16 cellular contexts compared by ENCODE assay signal in the genomic region with DNA sequence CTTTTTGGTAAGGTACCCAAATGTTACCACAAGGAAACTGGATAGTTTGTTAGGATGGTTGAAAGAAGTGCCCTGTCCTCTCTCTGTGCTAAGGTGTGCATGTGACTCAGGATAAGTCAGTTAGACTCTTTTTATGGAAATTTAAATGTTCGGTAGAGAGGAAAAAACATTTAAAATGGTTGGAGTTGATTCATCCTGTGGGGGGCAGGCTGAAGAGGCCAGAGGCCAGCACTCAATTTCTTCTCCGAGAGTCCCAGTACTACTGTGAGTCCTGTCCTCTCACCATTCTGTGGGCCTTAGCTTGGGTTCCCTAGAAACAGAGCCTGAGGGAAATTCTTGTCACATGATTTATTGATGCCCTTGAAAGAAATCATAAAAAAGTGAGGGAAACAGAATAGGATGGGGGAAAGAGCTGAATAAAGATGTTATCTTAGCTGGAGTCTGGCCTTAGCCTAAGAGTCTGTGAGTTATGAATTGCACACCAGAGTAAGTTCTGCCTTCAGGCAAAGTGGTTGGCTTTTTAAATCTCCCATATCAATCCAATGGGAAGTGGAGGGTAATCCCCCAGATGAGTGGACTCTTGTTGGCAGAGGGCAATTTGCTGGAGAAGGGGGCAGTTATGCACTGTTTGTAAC.
A peak's percentile ranks its signal among the peaks of the same experiment; 100 is the strongest.
DNase-seq lines count a peak whose midpoint lies in the region; ATAC-seq and TF ChIP-seq lines count a peak whose summit lies in the region.
"Had no signal": no experiment of that assay in that cellular context is flagged by ENCODE, and none has a peak within 500 bp of the region (broad histone marks: within the 10 kb centered on the region; RNA-seq: fewer than 3 reads in every experiment).

No MANE protein-coding gene starts in this region.

- H3K36me3 ChIP-seq in BJ (ENCODE audit: control insufficient read depth, insufficient read depth, low read length) = no peaks in the 10 kb centered on the region
- H3K36me3 ChIP-seq in MG63 = no peaks in the 10 kb centered on the region
- no peaks in the 10 kb centered on the region for H3K36me3 ChIP-seq in brain microvascular endothelial cell (replicated peaks)
- H3K36me3 ChIP-seq: colonic mucosa, esophagus muscularis mucosa, transverse colon had no signal

- no peak for ATAC-seq in HG03520 (IDR thresholded peaks at IDR 0.05; ENCODE audit: unreplicated experiment)
- ATAC-seq: GM23338, WTC11 had no signal

- H3K27me3 Mint-ChIP-seq in mesothelial cell of epicardium (ENCODE audit: low read depth) = no peaks in the 10 kb centered on the region
- H3K27me3 Mint-ChIP-seq in activated T-helper 2 cell treated with anti-CD3 and anti-CD28 coated beads, Interferon-gamma antibody, Interleukin-2, Interleukin-4, amounts not matched to agents 10 μg/mL and 5 μg/mL and 100 μg/mL, durations not matched to agents 14 hours and 24 hours and 36 hours (ENCODE audit: low read depth) = no peaks in the 10 kb centered on the region

- H3K9me3 Mint-ChIP-seq in mesothelial cell of epicardium = peaks cover 4% of the 10 kb centered on the region
- H3K9me3 Mint-ChIP-seq in activated T-helper 2 cell treated with anti-CD3 and anti-CD28 coated beads, Interferon-gamma antibody, Interleukin-2, Interleukin-4, amounts not matched to agents 10 μg/mL and 5 μg/mL and 100 μg/mL, durations not matched to agents 14 hours and 24 hours and 36 hours = peaks cover 5% of the 10 kb centered on the region
- H3K9me3 Mint-ChIP-seq: GM23338 had no signal

- TF ChIP-seq CTCF in BJ (IDR thresholded peaks at IDR 0.05; ENCODE audit: insufficient read depth, low read depth, low read length) = peak; percentile 19; the same call in 1 of the 2 replicates
- TF ChIP-seq CTCF in brain microvascular endothelial cell (IDR thresholded peaks at IDR 0.05; ENCODE audit: low read depth, low read length, missing control alignments) = no peak
- no peak for TF ChIP-seq CTCF in mesothelial cell of epicardium (IDR thresholded peaks at IDR 0.05; ENCODE audit: unreplicated experiment)

- DNase-seq in BJ (ENCODE audit: low read depth) (peak; percentile 96), MG63 (peak; percentile 35), brain microvascular endothelial cell (no peak), mesothelial cell of epicardium (ENCODE audit: low spot score in 2 of 2, unreplicated experiment in 2 of 2) (no peak), MV-4-11 (lab: John Stamatoyannopoulos, UW) (no peak), occipital lobe (lab: John Stamatoyannopoulos, UW) (no peak)
- DNase-seq in activated T-helper 2 cell treated with anti-CD3 and anti-CD28 coated beads, Interferon-gamma antibody, Interleukin-2, Interleukin-4, amounts not matched to agents 10 μg/mL and 5 μg/mL and 100 μg/mL, durations not matched to agents 14 hours and 24 hours and 36 hours (ENCODE audit: low spot score) = no peak
- DNase-seq: colonic mucosa; NCI-H2081 treated with DMSO at 0.1 percent for 48 hours; stimulated activated CD4-positive, alpha-beta T cell treated with anti-CD3 and anti-CD28 coated beads, Interleukin-15, amount 100 ng/mL, for 24 hours; transverse colon had no signal

- intact Hi-C loops in activated T-helper 2 cell treated with anti-CD3 and anti-CD28 coated beads, Interferon-gamma antibody, Interleukin-2, Interleukin-4, amounts not matched to agents 10 μg/mL and 5 μg/mL and 100 μg/mL, durations not matched to agents 14 hours and 24 hours and 36 hours (cut with micrococcal nuclease) = no loop called here

- H3K36me3 Mint-ChIP-seq in mesothelial cell of epicardium = no peaks in the 10 kb centered on the region
- H3K36me3 Mint-ChIP-seq in activated T-helper 2 cell treated with anti-CD3 and anti-CD28 coated beads, Interferon-gamma antibody, Interleukin-2, Interleukin-4, amounts not matched to agents 10 μg/mL and 5 μg/mL and 100 μg/mL, durations not matched to agents 14 hours and 24 hours and 36 hours (ENCODE audit: low read depth) = no peaks in the 10 kb centered on the region
- H3K36me3 Mint-ChIP-seq: WTC11 had no signal

- H3K9me3 ChIP-seq in MG63 = no peaks in the 10 kb centered on the region
- H3K9me3 ChIP-seq: colonic mucosa, esophagus muscularis mucosa, transverse colon had no signal

- H3K4me3 ChIP-seq in BJ (ENCODE audit: low read depth, low read length) (no peak overlapping the region), MG63 (no peak overlapping the region), brain microvascular endothelial cell (ENCODE audit: low read depth, low read length) (no peak overlapping the region)
- H3K4me3 ChIP-seq: colonic mucosa, esophagus muscularis mucosa, GM23338, transverse colon had no signal

- POLR2A ChIA-PET in BJ (lab: Charles Lee) = interaction anchor here (0.8 to 1.5 kb wide), 2 partner anchors 7 to 60 kb away, joined by 3 read pairs; no protein-coding TSS in a partner anchor

- peak overlapping the region; percentile 81 for H3K27ac ChIP-seq in brain microvascular endothelial cell
- H3K27ac ChIP-seq: colonic mucosa, esophagus muscularis mucosa, transverse colon had no signal

- H3K4me3 Mint-ChIP-seq in mesothelial cell of epicardium = no peak overlapping the region
- no peak overlapping the region for H3K4me3 Mint-ChIP-seq in activated T-helper 2 cell treated with anti-CD3 and anti-CD28 coated beads, Interferon-gamma antibody, Interleukin-2, Interleukin-4, amounts not matched to agents 10 μg/mL and 5 μg/mL and 100 μg/mL, durations not matched to agents 14 hours and 24 hours and 36 hours (ENCODE audit: low read depth)
- H3K4me3 Mint-ChIP-seq: activated naive CD8-positive, alpha-beta T cell; GM23338; WTC11 had no signal

- in situ Hi-C loops in brain microvascular endothelial cell (cut with HindIII; ENCODE audit: low pct_ligation_motif_present, low sequenced_read_pairs) = no loop called here

- H3K27me3 ChIP-seq in BJ (ENCODE audit: control insufficient read depth, insufficient read depth, low read length) (no peaks in the 10 kb centered on the region), MG63 (no peaks in the 10 kb centered on the region), brain microvascular endothelial cell (replicated peaks) (no peaks in the 10 kb centered on the region)
- H3K27me3 ChIP-seq: colonic mucosa, esophagus muscularis mucosa, transverse colon had no signal

- H3K27ac Mint-ChIP-seq in mesothelial cell of epicardium = peak overlapping the region; percentile 92
- no peak overlapping the region for H3K27ac Mint-ChIP-seq in activated T-helper 2 cell treated with anti-CD3 and anti-CD28 coated beads, Interferon-gamma antibody, Interleukin-2, Interleukin-4, amounts not matched to agents 10 μg/mL and 5 μg/mL and 100 μg/mL, durations not matched to agents 14 hours and 24 hours and 36 hours
- H3K27ac Mint-ChIP-seq: activated naive CD8-positive, alpha-beta T cell; GM23338; WTC11 had no signal

- CTCF ChIA-PET in BJ (lab: Yijun Ruan, JAX) = interaction anchor here (0.8 to 1.7 kb wide), 6 partner anchors 9 to 118 kb away, joined by 3 to 9 read pairs (median 3); no protein-coding TSS in a partner anchor

- H3K4me1 Mint-ChIP-seq in mesothelial cell of epicardium = peaks cover 36% of the 10 kb centered on the region
- no peaks in the 10 kb centered on the region for H3K4me1 Mint-ChIP-seq in activated T-helper 2 cell treated with anti-CD3 and anti-CD28 coated beads, Interferon-gamma antibody, Interleukin-2, Interleukin-4, amounts not matched to agents 10 μg/mL and 5 μg/mL and 100 μg/mL, durations not matched to agents 14 hours and 24 hours and 36 hours (ENCODE audit: low read depth)
- H3K4me1 Mint-ChIP-seq: GM23338, WTC11 had no signal

Comparison
In these comparisons a context has a peak if more than half of its experiments do, and no peak if none do; other contexts are left out.
1. DNase-seq: peak in BJ (single experiment) and MG63 (single experiment); none in brain microvascular endothelial cell (single experiment), mesothelial cell of epicardium (0 of 2), MV-4-11 (single experiment), occipital lobe (single experiment) and activated T-helper 2 cell treated with anti-CD3 and anti-CD28 coated beads, Interferon-gamma antibody, Interleukin-2, Interleukin-4, amounts not matched to agents 10 μg/mL and 5 μg/mL and 100 μg/mL, durations not matched to agents 14 hours and 24 hours and 36 hours (single experiment).